ENCODE assay signal across 16 cellular contexts in genomic region chr14:52663850-52664249, GRCh38. TPM values are rescaled to one million over a fixed set of nuclear protein-coding genes. Genes with fewer than 3 reads are reported as not detected.
A peak's percentile ranks its signal among the peaks of the same experiment; 100 is the strongest.
DNase-seq lines count a peak whose midpoint lies in the region; ATAC-seq and TF ChIP-seq lines count a peak whose summit lies in the region.
"Had no signal": no experiment of that assay in that cellular context is flagged by ENCODE, and none has a peak within 500 bp of the region (broad histone marks: within the 10 kb centered on the region; RNA-seq: fewer than 3 reads in every experiment).

No MANE protein-coding gene starts in this region.

- intact Hi-C loops in left lung (cut with DNase I) (no loop called here), right lobe of liver (cut with DNase I) (no loop called here)

- H3K9me3 ChIP-seq in HUES6 (ENCODE audit: control insufficient read depth, insufficient read depth, low read depth, low read length) (no peaks in the 10 kb centered on the region), iPS-18a (ENCODE audit: control insufficient read depth, low read depth, low read length) (no peaks in the 10 kb centered on the region), left lung (no peaks in the 10 kb centered on the region), right lobe of liver (no peaks in the 10 kb centered on the region)

- ATAC-seq in GM19328 (IDR thresholded peaks at IDR 0.05; ENCODE audit: unreplicated experiment): no peak
- no peak for ATAC-seq in left lung
- ATAC-seq in right lobe of liver: no peak
- ATAC-seq: PC-3 had no signal

- TF ChIP-seq CTCF in left lung (IDR thresholded peaks at IDR 0.05) (no peak), right lobe of liver (IDR thresholded peaks at IDR 0.05) (no peak)

- DNase-seq in NCI-H748 (lab: John Stamatoyannopoulos, UW; ENCODE audit: unreplicated experiment) (peak; percentile 68), left lung (no peak), right lobe of liver (no peak), AML-193 (lab: John Stamatoyannopoulos, UW) (no peak)
- DNase-seq: GDM1, GM23248, NCI-H1436, NCI-H2029 treated with DMSO at 0.1 percent for 48 hours, NCI-H82, PC-3, RPMI8226, SHP77 treated with DMSO at 0.1 percent for 48 hours had no signal

- H3K4me1 ChIP-seq in HUES6 (ENCODE audit: control insufficient read depth, insufficient read depth, low read length) (peaks cover 5% of the 10 kb centered on the region; the same call in 1 of the 2 replicates), iPS-18a (ENCODE audit: control insufficient read depth, low read depth, low read length) (peaks cover 10% of the 10 kb centered on the region), left lung (no peaks in the 10 kb centered on the region), right lobe of liver (no peaks in the 10 kb centered on the region)

- no peak for TF ChIP-seq POLR2A in right lobe of liver (IDR thresholded peaks at IDR 0.05)

- no peak overlapping the region for H3K4me3 ChIP-seq in HUES6 (ENCODE audit: low read depth, low read length)
- H3K4me3 ChIP-seq in iPS-18a (ENCODE audit: low read length): no peak overlapping the region
- no peak overlapping the region for H3K4me3 ChIP-seq in left lung
- H3K4me3 ChIP-seq in right lobe of liver: no peak overlapping the region
- H3K4me3 ChIP-seq: GM23248 had no signal

- peaks cover 11% of the 10 kb centered on the region for H3K36me3 ChIP-seq in HUES6 (ENCODE audit: control insufficient read depth, insufficient read depth, low read length)
- peaks cover 3% of the 10 kb centered on the region for H3K36me3 ChIP-seq in iPS-18a (ENCODE audit: control insufficient read depth, low read depth, low read length)
- peaks cover 0 to 75% of the 10 kb centered on the region in 2 donors for H3K36me3 ChIP-seq in left lung
- H3K36me3 ChIP-seq in right lobe of liver: peaks cover 0 to 19% (median 2%) of the 10 kb centered on the region in 4 donors

- H3K9ac ChIP-seq in HUES6 (ENCODE audit: low read length) (no peak overlapping the region), iPS-18a (ENCODE audit: low read length) (no peak overlapping the region)
- H3K9ac ChIP-seq: GM23248, KMS-11 had no signal

- WGBS in right lobe of liver (ENCODE audit: insufficient coverage, low coverage, low lambda C conversion rate, missing lambda C conversion rate): 80% methylated on average over 2 of the region's 2 CpGs

- H3K27ac ChIP-seq in HUES6 (ENCODE audit: low read depth, low read length) (peak overlapping the region; percentile 74; the same call in 1 of the 2 replicates), iPS-18a (ENCODE audit: low read length) (peak overlapping the region; percentile 12), left lung (no peak overlapping the region), right lobe of liver (no peak overlapping the region)
- H3K27ac ChIP-seq: GM23248, KMS-11 had no signal

- H3K27me3 ChIP-seq in HUES6 (ENCODE audit: control insufficient read depth, insufficient read depth, low read length) (no peaks in the 10 kb centered on the region), iPS-18a (ENCODE audit: control insufficient read depth, insufficient read depth, low read length) (no peaks in the 10 kb centered on the region), left lung (no peaks in the 10 kb centered on the region), right lobe of liver (no peaks in the 10 kb centered on the region)

RNA-seq across cellular contexts. Expression of gene ERO1A, which starts 31.5 kb away (rescaled TPM):
- total RNA-seq in left lung: 10 to 100 TPM; 59.6 to 70.6 TPM
- 100 to 1,000 TPM in 1 of 6 experiments, 10 to 100 TPM in 5; 31.2 to 162 (median 37.9) TPM for total RNA-seq in right lobe of liver

RNA-seq across cellular contexts. Expression of gene PSMC6, which starts 43.1 kb away (rescaled TPM):
- total RNA-seq in left lung (10 to 100 TPM; 68.5 to 94.0 TPM), right lobe of liver (10 to 100 TPM; 40.7 to 63.0 (median 51.3) TPM)

Comparison
In these comparisons a context has a peak if more than half of its experiments do, and no peak if none do; other contexts are left out.
1. H3K27ac ChIP-seq: peak in HUES6 (single experiment) and iPS-18a (single experiment); none in left lung (0 of 2) and right lobe of liver (0 of 3).